Comparison of ENCODE assay signal across 11 cellular contexts in genomic region chr3:15360786-15361493, GRCh38. TPM values are rescaled to one million over a fixed set of nuclear protein-coding genes. Genes with fewer than 3 reads are reported as not detected.
DNase-seq lines count a peak whose midpoint lies in the region; ATAC-seq and TF ChIP-seq lines count a peak whose summit lies in the region.
"Had no signal": no experiment of that assay in that cellular context is flagged by ENCODE, and none has a peak within 500 bp of the region (broad histone marks: within the 10 kb centered on the region; RNA-seq: fewer than 3 reads in every experiment).

No MANE protein-coding gene starts in this region.

- no peaks in the 10 kb centered on the region for H3K79me2 ChIP-seq in DOHH2 (ENCODE audit: control insufficient read depth, low read length)

- H3K9me3 ChIP-seq in DOHH2 (ENCODE audit: control insufficient read depth, insufficient read depth, low read length) (no peaks in the 10 kb centered on the region), ascending aorta (no peaks in the 10 kb centered on the region), neuronal stem cell (replicated peaks in 1 of 2; ENCODE audit: control insufficient read depth in 2 of 2, insufficient read depth in 1 of 2, low read depth in 1 of 2, low read length in 2 of 2) (peaks cover 0 to 2% of the 10 kb centered on the region in 2 donors), right atrium auricular region (no peaks in the 10 kb centered on the region)

- no peak overlapping the region for H2BK5ac ChIP-seq in neuronal stem cell (ENCODE audit: low read length)

- H3K36me3 ChIP-seq in DOHH2 (ENCODE audit: control insufficient read depth, low read length) (no peaks in the 10 kb centered on the region), ascending aorta (no peaks in the 10 kb centered on the region), neuronal stem cell (replicated peaks in 1 of 2; ENCODE audit: control insufficient read depth in 2 of 2, insufficient read depth in 2 of 2, low read length in 2 of 2) (no peaks in the 10 kb centered on the region), right atrium auricular region (no peaks in the 10 kb centered on the region)

- H3F3A ChIP-seq in DOHH2 (ENCODE audit: control insufficient read depth, insufficient read depth) = peaks cover 22% of the 10 kb centered on the region

- DNase-seq in ascending aorta (ENCODE audit: low spot score in 2 of 2) (no peak), neuronal stem cell (ENCODE audit: low spot score) (no peak), NCI-H1048 (lab: John Stamatoyannopoulos, UW) (no peak), right atrium auricular region (ENCODE audit: low spot score) (no peak)
- no peak for DNase-seq in activated CD4-positive, alpha-beta T cell treated with anti-CD3 and anti-CD28 coated beads for 48 hours
- DNase-seq: cerebellar nuclear complex, NCI-H1092, T-helper 9 cell had no signal

- ATAC-seq in HG03280 (IDR thresholded peaks at IDR 0.05; ENCODE audit: unreplicated experiment) (peak; percentile 2), HG02885 (IDR thresholded peaks at IDR 0.05; ENCODE audit: poor library complexity, unreplicated experiment) (no peak)

- H2BK120ac ChIP-seq in neuronal stem cell (ENCODE audit: low read depth, low read length) = no peak overlapping the region

- H3K4me3 ChIP-seq in DOHH2 (ENCODE audit: low read length) (peak overlapping the region; percentile 54), ascending aorta (no peak overlapping the region), neuronal stem cell (ENCODE audit: low read length in 2 of 2) (no peak overlapping the region), right atrium auricular region (no peak overlapping the region)

- no peak overlapping the region for H2BK15ac ChIP-seq in neuronal stem cell (ENCODE audit: low read length)

- no peak overlapping the region for H3K23ac ChIP-seq in neuronal stem cell (ENCODE audit: low read depth, low read length, poor library complexity)

- peak overlapping the region; percentile 94 for H3K27ac ChIP-seq in DOHH2 (ENCODE audit: low read depth, low read length)
- peak overlapping the region; percentile 53 to 60 for H3K27ac ChIP-seq in ascending aorta
- H3K27ac ChIP-seq in neuronal stem cell (replicated peaks; ENCODE audit: low read length) = no peak overlapping the region
- no peak overlapping the region for H3K27ac ChIP-seq in right atrium auricular region

- peaks cover 51% of the 10 kb centered on the region for H3K4me1 ChIP-seq in DOHH2 (ENCODE audit: control insufficient read depth, low read length)
- peaks cover 12 to 38% of the 10 kb centered on the region in 2 donors for H3K4me1 ChIP-seq in ascending aorta
- peaks cover 5 to 9% of the 10 kb centered on the region in 2 donors for H3K4me1 ChIP-seq in neuronal stem cell (ENCODE audit: control insufficient read depth in 2 of 2, insufficient read depth in 1 of 2, low read depth in 1 of 2, low read length in 2 of 2)
- H3K4me1 ChIP-seq in right atrium auricular region = no peaks in the 10 kb centered on the region

- no peak overlapping the region for H3K14ac ChIP-seq in neuronal stem cell (ENCODE audit: low read length)

- H4K8ac ChIP-seq in neuronal stem cell (ENCODE audit: low read depth, low read length) = no peak overlapping the region

- no peak overlapping the region for H2AK5ac ChIP-seq in neuronal stem cell (ENCODE audit: low read depth, low read length)

- no peak overlapping the region for H4K91ac ChIP-seq in neuronal stem cell (ENCODE audit: low read depth, low read length, poor library complexity)

- peak overlapping the region; percentile 82 for H2AFZ ChIP-seq in neuronal stem cell (ENCODE audit: low read length)

- no peaks in the 10 kb centered on the region for H3K27me3 ChIP-seq in DOHH2 (ENCODE audit: control insufficient read depth, low read length)
- H3K27me3 ChIP-seq in ascending aorta = no peaks in the 10 kb centered on the region
- H3K27me3 ChIP-seq in neuronal stem cell (ENCODE audit: control insufficient read depth in 3 of 3, insufficient read depth in 3 of 3, low read depth in 1 of 3, low read length in 3 of 3) = no peaks in the 10 kb centered on the region
- H3K27me3 ChIP-seq in right atrium auricular region = no peaks in the 10 kb centered on the region

- no peaks in the 10 kb centered on the region for H3K79me1 ChIP-seq in neuronal stem cell (ENCODE audit: low read depth, low read length)

- no peak overlapping the region for H2BK12ac ChIP-seq in neuronal stem cell (ENCODE audit: low read length)

- H3K4ac ChIP-seq in neuronal stem cell (ENCODE audit: low read length) = no peak overlapping the region

- H3K18ac ChIP-seq in neuronal stem cell (ENCODE audit: low read length) = no peak overlapping the region

- no peak for TF ChIP-seq CTCF in DOHH2 (IDR thresholded peaks at IDR 0.05; ENCODE audit: low read depth, low read length, poor library complexity, severe bottlenecking)
- no peak for TF ChIP-seq CTCF in ascending aorta (IDR thresholded peaks at IDR 0.05)
- TF ChIP-seq CTCF in right atrium auricular region (IDR thresholded peaks at IDR 0.05) = no peak

- H3K9ac ChIP-seq in neuronal stem cell (ENCODE audit: low read depth, low read length, poor library complexity) = no peak overlapping the region

- H3K4me2 ChIP-seq in DOHH2 (ENCODE audit: low read length) = peak overlapping the region; percentile 76
- no peak overlapping the region for H3K4me2 ChIP-seq in neuronal stem cell (ENCODE audit: insufficient read depth, low read length, poor library complexity, severe bottlenecking)

- no peaks in the 10 kb centered on the region for H3K9me2 ChIP-seq in DOHH2 (replicated peaks; ENCODE audit: control insufficient read depth, low read length)

- no CpG with 5 or more reads among the region's 1 CpG for WGBS in neuronal stem cell (ENCODE audit: extremely low coverage in 2 of 2, insufficient read length in 2 of 2, insufficient replicate concordance in 1 of 2), 2 donors

- no peaks in the 10 kb centered on the region for H4K20me1 ChIP-seq in DOHH2 (ENCODE audit: control insufficient read depth, insufficient read depth, low read depth, low read length)

- intact Hi-C loops in ascending aorta (cut with DNase I) = no loop called here

RNA-seq across cellular contexts. Expression of gene SH3BP5, which starts 28.6 kb away (rescaled TPM):
- total RNA-seq in ascending aorta = 65.9 TPM
- polyA plus RNA-seq in neuronal stem cell (2013, experiment 1 of 2) = 6.1 TPM
- 6.0 TPM for polyA plus RNA-seq in neuronal stem cell (2013, experiment 2 of 2)
- total RNA-seq in right atrium auricular region = 10 to 100 TPM; 14.4 to 18.4 TPM

Comparison
In these comparisons a context has a peak if more than half of its experiments do, and no peak if none do; other contexts are left out.
1. H3K27ac ChIP-seq: peak in DOHH2 (single experiment) and ascending aorta (2 of 2); none in neuronal stem cell (single experiment) and right atrium auricular region (0 of 2).